ENCODE assay signal across 22 cellular contexts in the genomic region with DNA sequence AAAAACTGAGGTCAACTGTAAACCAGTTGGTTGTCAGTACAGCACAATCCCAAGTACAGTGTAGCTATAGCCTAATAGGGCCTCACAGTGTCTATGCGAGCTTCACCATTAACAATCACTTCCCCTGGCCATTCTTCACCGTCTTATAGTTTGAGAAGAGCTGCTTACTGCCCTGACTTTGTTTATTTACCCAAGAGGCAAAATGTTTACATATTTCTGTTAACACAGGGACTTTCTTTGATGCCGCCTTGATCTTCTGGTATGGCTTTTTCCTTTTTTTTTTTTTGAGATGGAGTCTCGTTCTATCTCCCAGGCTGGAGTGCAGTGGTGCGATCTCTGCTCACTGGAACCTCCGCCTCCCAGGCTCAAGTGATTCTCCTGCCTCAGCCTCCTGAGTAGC. TPM values are rescaled to one million over a fixed set of nuclear protein-coding genes. Genes with fewer than 3 reads are reported as not detected.
DNase-seq lines count a peak whose midpoint lies in the region; ATAC-seq, FAIRE-seq and TF ChIP-seq lines count a peak whose summit lies in the region.
"Had no signal": no experiment of that assay in that cellular context is flagged by ENCODE, and none has a peak within 500 bp of the region (broad histone marks: within the 10 kb centered on the region; RNA-seq: fewer than 3 reads in every experiment).

No MANE protein-coding gene starts in this region.

- no peak for TF ChIP-seq RAD21 in A549 (conservative IDR thresholded peaks at IDR 0.05 in 1 of 2, IDR thresholded peaks at IDR 0.05 in 1 of 2)

- FAIRE-seq in A549 (lab: Jason Lieb, UNC), result no peak
- FAIRE-seq: bronchial epithelial cell, kidney had no signal

- H3K9me3 ChIP-seq in A549 (no peaks in the 10 kb centered on the region), PC-3 (ENCODE audit: low read length) (no peaks in the 10 kb centered on the region), endodermal cell (ENCODE audit: control insufficient read depth, low read length) (no peaks in the 10 kb centered on the region)

- WGBS in A549 (ENCODE audit: missing lambda C conversion rate), result 16% methylated on average over 6 of the region's 6 CpGs
- WGBS in endodermal cell (ENCODE audit: insufficient coverage in 1 of 2, insufficient read length in 1 of 2), 2 experiments, result 75 to 79% methylated on average over 6 of the region's 6 CpGs

- H3K4me1 ChIP-seq in A549 (peaks cover 63% of the 10 kb centered on the region), PC-3 (ENCODE audit: insufficient read depth, low read length) (peaks cover 54% of the 10 kb centered on the region), endodermal cell (ENCODE audit: control insufficient read depth, insufficient read depth, low read length) (peaks cover 3% of the 10 kb centered on the region)

- H3K4me1 Mint-ChIP-seq in endodermal cell (peaks cover 35% of the 10 kb centered on the region), nephron progenitor cell (peaks cover 33% of the 10 kb centered on the region)

- H3K79me2 ChIP-seq in PC-3 (ENCODE audit: low read length), result peaks cover 84% of the 10 kb centered on the region

- intact Hi-C loops in PC-3 (cut with micrococcal nuclease), result no loop called here

- H3F3A ChIP-seq in PC-3 (ENCODE audit: low read length, unreplicated experiment), result peaks cover 15% of the 10 kb centered on the region

- CTCF ChIA-PET in A549 (lab: Yijun Ruan, JAX) (interaction anchor here (0.6 to 41.4 kb wide), 8 partner anchors 9 to 514 kb away, joined by 3 to 924 read pairs (median 6); no protein-coding TSS in a partner anchor), PC-3 (lab: Charles Lee) (no interaction called here)

- ATAC-seq in A549 (no peak), PC-3 (no peak), GM18909 (IDR thresholded peaks at IDR 0.05; ENCODE audit: poor library complexity, unreplicated experiment) (no peak), GM18520 (IDR thresholded peaks at IDR 0.05; ENCODE audit: unreplicated experiment) (no peak), GM19035 (IDR thresholded peaks at IDR 0.05; ENCODE audit: unreplicated experiment) (no peak)
- ATAC-seq: activated CD8-positive, alpha-beta memory T cell treated with anti-CD3 and anti-CD28 coated beads, Interleukin-2, amount 10 ng/mL, durations not matched to agents 7 days and 5 days had no signal

- H3K27ac Mint-ChIP-seq in endodermal cell (no peak overlapping the region), nephron progenitor cell (peak overlapping the region; percentile 44)
- H3K27ac Mint-ChIP-seq: activated B cell treated with CpG ODN at 0.5 μM for 24 hours; activated CD8-positive, alpha-beta memory T cell treated with anti-CD3 and anti-CD28 coated beads, Interleukin-2, amount 10 ng/mL, durations not matched to agents 7 days and 5 days had no signal

- no TSS peak for BruUV-seq in PC-3 (replicated peaks; lab: Mats Ljungman, UMichigan)

- H3K36me3 Mint-ChIP-seq in endodermal cell (ENCODE audit: low read depth) (peaks cover 4% of the 10 kb centered on the region), nephron progenitor cell (ENCODE audit: low read depth) (peaks cover 5% of the 10 kb centered on the region)
- H3K36me3 Mint-ChIP-seq: activated CD8-positive, alpha-beta memory T cell treated with anti-CD3 and anti-CD28 coated beads, Interleukin-2, amount 10 ng/mL, durations not matched to agents 7 days and 5 days had no signal

- no peak for TF ChIP-seq EP300 in A549 (IDR thresholded peaks at IDR 0.05)

- POLR2A ChIA-PET in A549 (lab: Yijun Ruan, JAX) (interaction anchor here (0.8 to 5.7 kb wide), 5 partner anchors 12 to 42 kb away, joined by 3 to 114 read pairs (median 4); no protein-coding TSS in a partner anchor), PC-3 (lab: Charles Lee; ENCODE audit: unreplicated experiment) (interaction anchor here (0.5 to 0.8 kb wide), 4 partner anchors 8 to 102 kb away, joined by 4 to 8 read pairs (median 6); no protein-coding TSS in a partner anchor)

- H4K20me1 ChIP-seq in PC-3 (ENCODE audit: low read length), result peaks cover 27% of the 10 kb centered on the region

- no peak for DNase-seq in A549 (ENCODE audit: low read depth in 1 of 2, low spot score in 1 of 2)
- DNase-seq in PC-3, result no peak
- DNase-seq in endodermal cell, result no peak
- DNase-seq in nephron progenitor cell, result no peak
- DNase-seq in ureter (ENCODE audit: low spot score), result no peak
- DNase-seq: ACHN; activated B cell treated with CpG ODN at 0.5 μM for 24 hours; activated naive CD4-positive, alpha-beta T cell; COR-L47; effector memory CD4-positive, alpha-beta T cell; GDM1; kidney; midbrain; MM.1S; NCI-H1930; NCI-H526 treated with DMSO at 0.1 percent for 48 hours; substantia nigra had no signal

- peak overlapping the region; percentile 92 to 93 for H3K27ac ChIP-seq in A549
- H3K27ac ChIP-seq in PC-3 (ENCODE audit: low read length), result peak overlapping the region; percentile 100
- H3K27ac ChIP-seq in endodermal cell (ENCODE audit: low read depth, low read length), result no peak overlapping the region

- H3K27me3 Mint-ChIP-seq in endodermal cell (ENCODE audit: insufficient read depth) (peaks cover 10% of the 10 kb centered on the region), nephron progenitor cell (ENCODE audit: low read depth, poor library complexity) (peaks cover 8% of the 10 kb centered on the region)

- H3K4me3 Mint-ChIP-seq in endodermal cell (no peak overlapping the region), nephron progenitor cell (no peak overlapping the region)
- H3K4me3 Mint-ChIP-seq: activated B cell treated with CpG ODN at 0.5 μM for 24 hours; activated CD8-positive, alpha-beta memory T cell treated with anti-CD3 and anti-CD28 coated beads, Interleukin-2, amount 10 ng/mL, durations not matched to agents 7 days and 5 days had no signal

- peak overlapping the region; percentile 61 for H3K4me3 ChIP-seq in A549
- H3K4me3 ChIP-seq in PC-3 (ENCODE audit: low read length), result peak overlapping the region; percentile 97
- H3K4me3 ChIP-seq in endodermal cell (ENCODE audit: low read length), result peak overlapping the region; percentile 97

- H3K9ac ChIP-seq in PC-3 (ENCODE audit: low read length), result peak overlapping the region; percentile 100; the same call in 1 of the 2 replicates
- H3K9ac ChIP-seq in endodermal cell (ENCODE audit: extremely low read depth, low read length, poor library complexity, severe bottlenecking), result no peak overlapping the region

- H3K27me3 ChIP-seq in PC-3 (ENCODE audit: low read length) (no peaks in the 10 kb centered on the region), endodermal cell (ENCODE audit: control insufficient read depth, insufficient read depth, low read length, poor library complexity, severe bottlenecking) (no peaks in the 10 kb centered on the region)

- TF ChIP-seq POLR2A in A549 (IDR thresholded peaks at IDR 0.05; ENCODE audit: low read length), result no peak

- TF ChIP-seq CTCF in A549 (IDR thresholded peaks at IDR 0.05), result no peak
- TF ChIP-seq CTCF in PC-3 (conservative IDR thresholded peaks at IDR 0.05; ENCODE audit: low read depth, low read length), result no peak
- no peak for TF ChIP-seq CTCF in endodermal cell (conservative IDR thresholded peaks at IDR 0.05)
- TF ChIP-seq CTCF in nephron progenitor cell (IDR thresholded peaks at IDR 0.05), result no peak

- peak overlapping the region; percentile 80 for H3K4me2 ChIP-seq in A549
- peak overlapping the region; percentile 80 for H3K4me2 ChIP-seq in PC-3 (ENCODE audit: low read length)

- no peaks in the 10 kb centered on the region for H3K9me2 ChIP-seq in PC-3 (replicated peaks; ENCODE audit: low read length)

- H3K36me3 ChIP-seq in PC-3 (ENCODE audit: low read depth, low read length), result peaks cover 37% of the 10 kb centered on the region
- H3K36me3 ChIP-seq in endodermal cell (ENCODE audit: control insufficient read depth, insufficient read depth, low read length), result peaks cover 8% of the 10 kb centered on the region

- no peak overlapping the region for H2AFZ ChIP-seq in PC-3 (ENCODE audit: low read length)

- H3K9me3 Mint-ChIP-seq in endodermal cell (no peaks in the 10 kb centered on the region), nephron progenitor cell (no peaks in the 10 kb centered on the region)
- H3K9me3 Mint-ChIP-seq: activated B cell treated with CpG ODN at 0.5 μM for 24 hours had no signal

TF ChIP-seq in A549, 52 proteins besides CTCF, POLR2A, EP300 and RAD21:
- TF ChIP-seq, protein P1, sequence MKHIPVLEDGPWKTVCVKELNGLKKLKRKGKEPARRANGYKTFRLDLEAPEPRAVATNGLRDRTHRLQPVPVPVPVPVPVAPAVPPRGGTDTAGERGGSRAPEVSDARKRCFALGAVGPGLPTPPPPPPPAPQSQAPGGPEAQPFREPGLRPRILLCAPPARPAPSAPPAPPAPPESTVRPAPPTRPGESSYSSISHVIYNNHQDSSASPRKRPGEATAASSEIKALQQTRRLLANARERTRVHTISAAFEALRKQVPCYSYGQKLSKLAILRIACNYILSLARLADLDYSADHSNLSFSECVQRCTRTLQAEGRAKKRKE (CRISPR knock-in tag; IDR thresholded peaks at IDR 0.05; ENCODE audit: low read depth), result no peak
- TF ChIP-seq GATA3 (IDR thresholded peaks at IDR 0.05; ENCODE audit: borderline replicate concordance), result peak; percentile 38; the same call in 1 of the 2 replicates

RNA-seq across cellular contexts. Expression of a gene that starts 3.3 kb away (rescaled TPM):
- 229 and 265 TPM in 2 replicates for polyA plus RNA-seq in A549 (2011; rRNA removed)
- polyA plus RNA-seq in A549 (2012; cell fraction: cytosol; rRNA removed), result 117 TPM in 2 replicates
- polyA plus RNA-seq in A549 (2012; cell fraction: nucleus; rRNA removed), result 127 and 200 TPM in 2 replicates
- 190 to 217 TPM (median 191 TPM) in 3 replicates for polyA plus RNA-seq in A549 (2017; fragmentation: RNase III; extraction: RNeasy Plus Mini Kit Qiagen cat#74134 plus additional on column Dnase treatment)
- polyA minus RNA-seq in A549 (2011; rRNA and poly(A)+ RNA removed), result 195 and 221 TPM in 2 replicates
- total RNA-seq in PC-3 (2014; rRNA removed), result 174 and 189 TPM in 2 replicates
- total RNA-seq in endodermal cell, result 10 to 100 TPM; 37.4 to 93.8 TPM
- 15.6 TPM for polyA plus RNA-seq in endodermal cell (2013, experiment 1 of 2)
- 21.2 TPM for polyA plus RNA-seq in endodermal cell (2013, experiment 2 of 2)
- total RNA-seq in ureter, result 339 TPM

RNA-seq across cellular contexts. Expression of a gene that starts 17.5 kb away (rescaled TPM):
- polyA plus RNA-seq in A549 (2011; rRNA removed) (63.5 and 87.0 TPM in 2 replicates), A549 (2017; fragmentation: RNase III; extraction: RNeasy Plus Mini Kit Qiagen cat#74134 plus additional on column Dnase treatment) (51.2 to 57.9 TPM (median 52.4 TPM) in 3 replicates)
- polyA plus RNA-seq in A549 (2012; cell fraction: cytosol; rRNA removed), result 24.7 and 26.7 TPM in 2 replicates
- polyA plus RNA-seq in A549 (2012; cell fraction: nucleus; rRNA removed), result 12.1 and 18.0 TPM in 2 replicates
- polyA minus RNA-seq in A549 (2011; rRNA and poly(A)+ RNA removed), result 12.0 and 13.0 TPM in 2 replicates
- total RNA-seq in PC-3 (2014; rRNA removed) (62.6 and 63.6 TPM in 2 replicates), endodermal cell (10 to 100 TPM; 50.3 to 66.8 TPM), ureter (0.89 TPM)
- polyA plus RNA-seq in endodermal cell (2013, experiment 1 of 2), result 39.2 TPM
- 45.6 TPM for polyA plus RNA-seq in endodermal cell (2013, experiment 2 of 2)

Comparison
In these comparisons a context has a peak if more than half of its experiments do, and no peak if none do; other contexts are left out.
1. RNA of a gene that starts 17.5 kb away (total RNA-seq): 50.3 to 66.8 TPM in endodermal cell and 62.6 to 63.6 TPM in PC-3; 0.89 TPM in ureter (single experiment); every median in the first group is over 10 times any median in the second.
2. Peak in every context shown above with its lines, with median percentiles within 50 percentile points of each other: H3K4me3 ChIP-seq.